ENCODE assay signal across 16 cellular contexts in the genomic region with DNA sequence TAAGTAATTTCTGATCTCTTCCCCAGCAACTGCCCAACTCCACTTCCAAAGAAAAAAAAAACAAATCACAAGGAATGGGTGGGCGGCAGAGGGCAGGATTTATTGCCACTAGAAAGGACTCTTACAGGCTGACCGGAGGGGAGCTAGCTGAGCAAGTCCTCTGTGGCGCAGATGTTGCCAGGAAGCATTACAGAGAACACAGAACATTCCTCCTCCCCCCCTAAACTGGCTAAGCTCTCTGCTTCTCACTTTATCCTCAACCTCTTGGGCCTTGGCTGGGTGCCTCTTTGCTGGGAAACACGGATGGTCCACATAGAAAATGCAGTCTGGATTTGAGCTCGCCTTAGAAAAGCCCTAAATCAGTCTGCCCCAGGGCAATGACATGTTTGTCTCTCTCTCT. TPM values are rescaled to one million over a fixed set of nuclear protein-coding genes. Genes with fewer than 3 reads are reported as not detected.
DNase-seq lines count a peak whose midpoint lies in the region; TF ChIP-seq lines count a peak whose summit lies in the region.
"Had no signal": no experiment of that assay in that cellular context is flagged by ENCODE, and none has a peak within 500 bp of the region (broad histone marks: within the 10 kb centered on the region; RNA-seq: fewer than 3 reads in every experiment).

No MANE protein-coding gene starts in this region.

- no peak for TF ChIP-seq CTCF in smooth muscle cell (IDR thresholded peaks at IDR 0.05; ENCODE audit: borderline replicate concordance, insufficient read depth, poor library complexity, severe bottlenecking)

- WGBS in smooth muscle cell (ENCODE audit: low lambda C conversion rate) = 33% methylated on average over 5 of the region's 5 CpGs

- peaks cover 6% of the 10 kb centered on the region for H3K4me1 ChIP-seq in smooth muscle cell (ENCODE audit: low read depth)
- H3K4me1 ChIP-seq: Caco-2, HAP-1 had no signal

- H3K27ac ChIP-seq in cingulate gyrus (ENCODE audit: low read depth, low read length) (peak overlapping the region; percentile 19), smooth muscle cell (ENCODE audit: low read depth) (no peak overlapping the region)
- H3K27ac ChIP-seq: neutrophil had no signal

- no peaks in the 10 kb centered on the region for H4K20me1 ChIP-seq in smooth muscle cell (ENCODE audit: low read depth)

- H3K4me3 ChIP-seq in smooth muscle cell = no peak overlapping the region
- H3K4me3 ChIP-seq: HAP-1, lung had no signal

- H3K9ac ChIP-seq in smooth muscle cell (ENCODE audit: low read depth) = no peak overlapping the region

- H2AFZ ChIP-seq in smooth muscle cell (ENCODE audit: low read depth) = no peak overlapping the region

- H3K9me3 ChIP-seq in smooth muscle cell (replicated peaks; ENCODE audit: low read depth) = no peaks in the 10 kb centered on the region
- H3K9me3 ChIP-seq: Caco-2, HAP-1, neutrophil had no signal

- H3K36me3 ChIP-seq in smooth muscle cell (ENCODE audit: low read depth) = no peaks in the 10 kb centered on the region
- H3K36me3 ChIP-seq: HAP-1, neutrophil had no signal

- no peaks in the 10 kb centered on the region for H3K27me3 ChIP-seq in smooth muscle cell (ENCODE audit: low read depth)

- DNase-seq in NCI-H82 (lab: John Stamatoyannopoulos, UW) = peak; percentile 25
- no peak for DNase-seq in NCI-H82 treated with DMSO at 0.1 percent for 48 hours (lab: John Stamatoyannopoulos, UW; ENCODE audit: unreplicated experiment)
- peak in 37 of 51 donors; percentile 9 to 76 (median 47) for DNase-seq in hypothalamus (lab: John Stamatoyannopoulos, UW)
- DNase-seq in smooth muscle cell (lab: John Stamatoyannopoulos, UW; ENCODE audit: unreplicated experiment) = no peak
- no peak for DNase-seq in SKM-1 (lab: John Stamatoyannopoulos, UW; ENCODE audit: unreplicated experiment)
- DNase-seq in NCI-H2171 treated with DMSO at 0.1 percent for 48 hours (lab: John Stamatoyannopoulos, UW) = no peak
- DNase-seq in NCI-H446 treated with DMSO at 0.1 percent for 48 hours (lab: John Stamatoyannopoulos, UW) = no peak
- DNase-seq: 8988T; activated CD8-positive, alpha-beta T cell treated with anti-CD3 and anti-CD28 coated beads, Interleukin-2, amount 10 ng/mL, durations not matched to agents 7 days and 5 days; activated effector memory CD4-positive, alpha-beta T cell treated with Interleukin-2 at 50 U/mL for 16 hours; Caco-2; NCI-H2081 treated with DMSO at 0.1 percent for 48 hours had no signal

- H3F3A ChIP-seq in smooth muscle cell (ENCODE audit: low read depth) = no peaks in the 10 kb centered on the region

- H3K79me2 ChIP-seq in smooth muscle cell (ENCODE audit: low read depth) = no peaks in the 10 kb centered on the region

- peak overlapping the region; percentile 9 for H3K4me2 ChIP-seq in smooth muscle cell

RNA-seq across cellular contexts. Expression of gene FJX1, which starts 12.6 kb away (rescaled TPM):
- total RNA-seq in smooth muscle cell = 28.3 and 32.7 TPM in 2 replicates
- polyA plus RNA-seq in smooth muscle cell = 41.2 and 44.5 TPM in 2 replicates

RNA-seq across cellular contexts. Expression of gene TRIM44, which starts 56.9 kb away (rescaled TPM):
- 20.9 and 29.7 TPM in 2 replicates for total RNA-seq in smooth muscle cell
- 32.9 and 36.7 TPM in 2 replicates for polyA plus RNA-seq in smooth muscle cell

Comparison
In these comparisons a context has a peak if more than half of its experiments do, and no peak if none do; other contexts are left out.
1. DNase-seq: peak in NCI-H82 (single experiment) and hypothalamus (37 of 51); none in NCI-H82 treated with DMSO at 0.1 percent for 48 hours (single experiment), smooth muscle cell (single experiment), SKM-1 (single experiment), NCI-H2171 treated with DMSO at 0.1 percent for 48 hours (single experiment) and NCI-H446 treated with DMSO at 0.1 percent for 48 hours (single experiment).